In genomic region chr12:120370343-120371243, GRCh38 we compare ENCODE assay signal across 20 cellular contexts. TPM values are rescaled to one million over a fixed set of nuclear protein-coding genes. Genes with fewer than 3 reads are reported as not detected.
DNase-seq lines count a peak whose midpoint lies in the region; ATAC-seq and FAIRE-seq lines count a peak whose summit lies in the region.
"Had no signal": no experiment of that assay in that cellular context is flagged by ENCODE, and none has a peak within 500 bp of the region (broad histone marks: within the 10 kb centered on the region; RNA-seq: fewer than 3 reads in every experiment).

No MANE protein-coding gene starts in this region.

- peak overlapping the region; percentile 17 for H3K4me3 Mint-ChIP-seq in activated naive CD4-positive, alpha-beta T cell treated with anti-CD3 and anti-CD28 coated beads, Interleukin-2, amount 10 ng/mL, durations not matched to agents 7 days and 5 days
- peak overlapping the region; percentile 68 for H3K4me3 Mint-ChIP-seq in activated T-helper 1 cell treated with anti-CD3 and anti-CD28 coated beads, Interleukin-12 subunit alpha, Interleukin-12 subunit beta, Interleukin-2, Interleukin-4 antibody, amounts not matched to agents 30 ng/mL and 10 ng/mL and 1 ng/mL, durations not matched to agents 14 hours and 24 hours and 36 hours
- H3K4me3 Mint-ChIP-seq in stimulated activated memory B cell treated with anti-CD40 and anti-IgM and Interleukin-4, amounts not matched to agents 10 μg/mL and 1 μg/mL and 100 μg/mL, for 72 hours: peak overlapping the region; percentile 65

- no peaks in the 10 kb centered on the region for H3K36me3 Mint-ChIP-seq in activated naive CD4-positive, alpha-beta T cell treated with anti-CD3 and anti-CD28 coated beads, Interleukin-2, amount 10 ng/mL, durations not matched to agents 7 days and 5 days
- H3K36me3 Mint-ChIP-seq in activated T-helper 1 cell treated with anti-CD3 and anti-CD28 coated beads, Interleukin-12 subunit alpha, Interleukin-12 subunit beta, Interleukin-2, Interleukin-4 antibody, amounts not matched to agents 30 ng/mL and 10 ng/mL and 1 ng/mL, durations not matched to agents 14 hours and 24 hours and 36 hours (ENCODE audit: low read depth): peaks cover 3% of the 10 kb centered on the region
- H3K36me3 Mint-ChIP-seq in stimulated activated memory B cell treated with anti-CD40 and anti-IgM and Interleukin-4, amounts not matched to agents 10 μg/mL and 1 μg/mL and 100 μg/mL, for 72 hours: no peaks in the 10 kb centered on the region

- H3K4me1 Mint-ChIP-seq in activated naive CD4-positive, alpha-beta T cell treated with anti-CD3 and anti-CD28 coated beads, Interleukin-2, amount 10 ng/mL, durations not matched to agents 7 days and 5 days: peaks cover 17% of the 10 kb centered on the region
- peaks cover 11% of the 10 kb centered on the region for H3K4me1 Mint-ChIP-seq in activated T-helper 1 cell treated with anti-CD3 and anti-CD28 coated beads, Interleukin-12 subunit alpha, Interleukin-12 subunit beta, Interleukin-2, Interleukin-4 antibody, amounts not matched to agents 30 ng/mL and 10 ng/mL and 1 ng/mL, durations not matched to agents 14 hours and 24 hours and 36 hours (ENCODE audit: low read depth)
- H3K4me1 Mint-ChIP-seq in stimulated activated memory B cell treated with anti-CD40 and anti-IgM and Interleukin-4, amounts not matched to agents 10 μg/mL and 1 μg/mL and 100 μg/mL, for 72 hours: peaks cover 15% of the 10 kb centered on the region

- FAIRE-seq in frontal cortex (lab: Jason Lieb, UNC): no peak
- FAIRE-seq: RCC 7860 had no signal

- intact Hi-C loops in activated T-helper 1 cell treated with anti-CD3 and anti-CD28 coated beads, Interleukin-12 subunit alpha, Interleukin-12 subunit beta, Interleukin-2, Interleukin-4 antibody, amounts not matched to agents 30 ng/mL and 10 ng/mL and 1 ng/mL, durations not matched to agents 14 hours and 24 hours and 36 hours (cut with micrococcal nuclease): no loop called here

- no peak overlapping the region for H3K27ac Mint-ChIP-seq in activated naive CD4-positive, alpha-beta T cell treated with anti-CD3 and anti-CD28 coated beads, Interleukin-2, amount 10 ng/mL, durations not matched to agents 7 days and 5 days
- H3K27ac Mint-ChIP-seq in activated T-helper 1 cell treated with anti-CD3 and anti-CD28 coated beads, Interleukin-12 subunit alpha, Interleukin-12 subunit beta, Interleukin-2, Interleukin-4 antibody, amounts not matched to agents 30 ng/mL and 10 ng/mL and 1 ng/mL, durations not matched to agents 14 hours and 24 hours and 36 hours: peak overlapping the region; percentile 47
- no peak overlapping the region for H3K27ac Mint-ChIP-seq in stimulated activated memory B cell treated with anti-CD40 and anti-IgM and Interleukin-4, amounts not matched to agents 10 μg/mL and 1 μg/mL and 100 μg/mL, for 72 hours

- H3K9me3 ChIP-seq in iPS-18c (ENCODE audit: control insufficient read depth, insufficient read depth, low read length): no peaks in the 10 kb centered on the region
- H3K9me3 ChIP-seq: heart right ventricle, suprapubic skin had no signal

- H3K9me3 Mint-ChIP-seq in activated naive CD4-positive, alpha-beta T cell treated with anti-CD3 and anti-CD28 coated beads, Interleukin-2, amount 10 ng/mL, durations not matched to agents 7 days and 5 days: no peaks in the 10 kb centered on the region
- H3K9me3 Mint-ChIP-seq in activated T-helper 1 cell treated with anti-CD3 and anti-CD28 coated beads, Interleukin-12 subunit alpha, Interleukin-12 subunit beta, Interleukin-2, Interleukin-4 antibody, amounts not matched to agents 30 ng/mL and 10 ng/mL and 1 ng/mL, durations not matched to agents 14 hours and 24 hours and 36 hours: no peaks in the 10 kb centered on the region
- no peaks in the 10 kb centered on the region for H3K9me3 Mint-ChIP-seq in stimulated activated memory B cell treated with anti-CD40 and anti-IgM and Interleukin-4, amounts not matched to agents 10 μg/mL and 1 μg/mL and 100 μg/mL, for 72 hours

- peaks cover 79% of the 10 kb centered on the region for H3K27me3 Mint-ChIP-seq in activated naive CD4-positive, alpha-beta T cell treated with anti-CD3 and anti-CD28 coated beads, Interleukin-2, amount 10 ng/mL, durations not matched to agents 7 days and 5 days
- H3K27me3 Mint-ChIP-seq in activated T-helper 1 cell treated with anti-CD3 and anti-CD28 coated beads, Interleukin-12 subunit alpha, Interleukin-12 subunit beta, Interleukin-2, Interleukin-4 antibody, amounts not matched to agents 30 ng/mL and 10 ng/mL and 1 ng/mL, durations not matched to agents 14 hours and 24 hours and 36 hours (ENCODE audit: insufficient read depth): peaks cover 73% of the 10 kb centered on the region
- H3K27me3 Mint-ChIP-seq in stimulated activated memory B cell treated with anti-CD40 and anti-IgM and Interleukin-4, amounts not matched to agents 10 μg/mL and 1 μg/mL and 100 μg/mL, for 72 hours: peaks cover 82% of the 10 kb centered on the region

- DNase-seq in activated naive CD4-positive, alpha-beta T cell treated with anti-CD3 and anti-CD28 coated beads, Interleukin-2, amount 10 ng/mL, durations not matched to agents 7 days and 5 days: no peak
- DNase-seq in activated naive CD4-positive, alpha-beta T cell (lab: John Stamatoyannopoulos, UW): no peak
- DNase-seq in activated T-helper 1 cell treated with anti-CD3 and anti-CD28 coated beads, Interleukin-12 subunit alpha, Interleukin-12 subunit beta, Interleukin-2, Interleukin-4 antibody, amounts not matched to agents 30 ng/mL and 10 ng/mL and 1 ng/mL, durations not matched to agents 14 hours and 24 hours and 36 hours (ENCODE audit: low spot score): no peak
- no peak for DNase-seq in SK-N-DZ (ENCODE audit: low spot score)
- DNase-seq in NK-92 treated with Interleukin-12 subunit alpha and Interleukin-12 subunit beta, amount 100 ng/mL, for 24 hours (lab: John Stamatoyannopoulos, UW): no peak
- DNase-seq in frontal cortex (ENCODE audit: low spot score in 2 of 2): no peak
- DNase-seq: activated CD4-positive, alpha-beta T cell treated with anti-CD3 and anti-CD28 coated beads for 48 hours; cerebellar nuclear complex; HCEC 1CT; heart right ventricle; NCI-H1930; NCI-H524 treated with DMSO at 0.1 percent for 48 hours had no signal

- peak overlapping the region; percentile 56 for H3K4me3 ChIP-seq in iPS-18c (ENCODE audit: insufficient read depth, low read depth, low read length)

- CTCF ChIA-PET in activated naive CD4-positive, alpha-beta T cell treated with anti-CD3 and anti-CD28 coated beads, Interleukin-2, amount 10 ng/mL, durations not matched to agents 7 days and 5 days (lab: Charles Lee): no interaction called here

- no peak for ATAC-seq in stimulated activated memory B cell treated with anti-CD40 and anti-IgM and Interleukin-4, amounts not matched to agents 10 μg/mL and 1 μg/mL and 100 μg/mL, for 72 hours
- ATAC-seq: heart right ventricle had no signal

RNA-seq across cellular contexts. Expression of gene MSI1, which starts 1.6 kb away (rescaled TPM):
- 0.07 TPM in 1 of 2 replicates, not detected in the other for total RNA-seq in activated T-helper 1 cell treated with anti-CD3 and anti-CD28 coated beads, Interleukin-12 subunit alpha, Interleukin-12 subunit beta, Interleukin-2, Interleukin-4 antibody, amounts not matched to agents 30 ng/mL and 10 ng/mL and 1 ng/mL, durations not matched to agents 14 hours and 24 hours and 36 hours
- polyA plus RNA-seq in SK-N-DZ (2014; cell fraction: cytosol; rRNA removed): 18.3 and 21.3 TPM in 2 replicates
- polyA plus RNA-seq in SK-N-DZ (2014; cell fraction: nucleus; rRNA removed): 9.6 and 10.6 TPM in 2 replicates
- total RNA-seq in frontal cortex: 6.9 TPM
- total RNA-seq: T-helper 1 cell treated with Interleukin-12 subunit alpha and Interleukin-12 subunit beta and Interleukin-4 antibody, amounts not matched to agents 30 ng/mL and 1 ng/mL, for 36 hours had no signal
- polyA plus RNA-seq: AG04450 had no signal

RNA-seq across cellular contexts. Expression of gene PLA2G1B, which starts 43.0 kb away (rescaled TPM):
- total RNA-seq in activated T-helper 1 cell treated with anti-CD3 and anti-CD28 coated beads, Interleukin-12 subunit alpha, Interleukin-12 subunit beta, Interleukin-2, Interleukin-4 antibody, amounts not matched to agents 30 ng/mL and 10 ng/mL and 1 ng/mL, durations not matched to agents 14 hours and 24 hours and 36 hours: not detected in 2 replicates
- not detected in 2 replicates for polyA plus RNA-seq in SK-N-DZ (2014; cell fraction: cytosol; rRNA removed)
- not detected in 2 replicates for polyA plus RNA-seq in SK-N-DZ (2014; cell fraction: nucleus; rRNA removed)
- not detected for total RNA-seq in frontal cortex
- total RNA-seq: omental fat pad; smooth muscle cell; suprapubic skin; T-helper 1 cell treated with Interleukin-12 subunit alpha and Interleukin-12 subunit beta and Interleukin-4 antibody, amounts not matched to agents 30 ng/mL and 1 ng/mL, for 36 hours had no signal
- polyA plus RNA-seq: smooth muscle cell had no signal

Comparison
In these comparisons a context has a peak if more than half of its experiments do, and no peak if none do; other contexts are left out.
1. H3K4me3 Mint-ChIP-seq: peak in every context shown above with its lines; median percentile 68 in activated T-helper 1 cell treated with anti-CD3 and anti-CD28 coated beads, Interleukin-12 subunit alpha, Interleukin-12 subunit beta, Interleukin-2, Interleukin-4 antibody, amounts not matched to agents 30 ng/mL and 10 ng/mL and 1 ng/mL, durations not matched to agents 14 hours and 24 hours and 36 hours; 65 in stimulated activated memory B cell treated with anti-CD40 and anti-IgM and Interleukin-4, amounts not matched to agents 10 μg/mL and 1 μg/mL and 100 μg/mL, for 72 hours; 17 in activated naive CD4-positive, alpha-beta T cell treated with anti-CD3 and anti-CD28 coated beads, Interleukin-2, amount 10 ng/mL, durations not matched to agents 7 days and 5 days.